ENCODE assay signal across 23 cellular contexts in the genomic region with DNA sequence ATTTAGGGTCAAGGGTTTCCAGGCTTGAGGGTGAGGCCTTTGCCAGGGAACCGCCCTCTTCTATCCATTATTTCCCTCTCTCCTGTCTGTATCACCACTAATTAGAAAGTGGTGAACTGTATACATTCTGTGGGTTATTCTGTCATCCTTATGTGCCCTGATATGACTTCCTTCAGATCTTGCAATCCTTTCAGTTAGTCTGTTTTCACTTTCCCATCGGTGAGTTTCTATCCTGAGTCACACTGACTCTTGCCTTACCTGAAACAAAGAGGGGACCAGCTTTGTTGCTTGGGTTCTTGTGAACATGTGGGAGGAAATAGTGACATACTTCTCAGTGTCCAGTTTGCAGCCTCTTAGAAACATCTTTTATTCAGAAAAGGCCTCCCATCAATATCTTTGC.
DNase-seq lines count a peak whose midpoint lies in the region; ATAC-seq, FAIRE-seq and TF ChIP-seq lines count a peak whose summit lies in the region.
"Had no signal": no experiment of that assay in that cellular context is flagged by ENCODE, and none has a peak within 500 bp of the region (broad histone marks: within the 10 kb centered on the region; RNA-seq: fewer than 3 reads in every experiment).

No MANE protein-coding gene starts in this region.

- no peaks in the 10 kb centered on the region for H3K9me3 ChIP-seq in MM.1S (replicated peaks; ENCODE audit: insufficient read depth, low read length)
- H3K9me3 ChIP-seq in GM12878 (replicated peaks; ENCODE audit: control insufficient read depth, insufficient read depth, low read length), result no peaks in the 10 kb centered on the region
- H3K9me3 ChIP-seq: A549; BLaER1 treated with 17β-estradiol and CSF1 and Interleukin-3, amounts not matched to agents 10 nM and 100 nM; Caco-2 had no signal

- H3K27ac ChIP-seq in MM.1S (ENCODE audit: low read length) (no peak overlapping the region), GM12878 (ENCODE audit: control insufficient read depth, insufficient read depth) (no peak overlapping the region)
- H3K27ac ChIP-seq: 22Rv1; A549; BLaER1 treated with 17β-estradiol and CSF1 and Interleukin-3, amounts not matched to agents 10 nM and 100 nM; C4-2B had no signal

- no peak for FAIRE-seq in GM12878 (lab: Jason Lieb, UNC)
- FAIRE-seq: A549, D721Med, G401.6, GM12891, GM19239 had no signal

- H3K79me2 ChIP-seq in MM.1S (ENCODE audit: low read length), result no peaks in the 10 kb centered on the region
- no peaks in the 10 kb centered on the region for H3K79me2 ChIP-seq in GM12878 (ENCODE audit: control insufficient read depth, insufficient read depth, low read length)

- no peaks in the 10 kb centered on the region for H3K9me2 ChIP-seq in MM.1S (replicated peaks; ENCODE audit: insufficient read depth, low read length)

- no peak for TF ChIP-seq POLR2A in GM12878 (IDR thresholded peaks at IDR 0.05; ENCODE audit: low read depth, low read length)

- 36% methylated on average over 2 of the region's 2 CpGs for WGBS in GM12878 (ENCODE audit: insufficient coverage, insufficient replicate concordance, low lambda C conversion rate, missing lambda C conversion rate)

- no peak overlapping the region for H2AFZ ChIP-seq in MM.1S (ENCODE audit: low read length)
- no peak overlapping the region for H2AFZ ChIP-seq in GM12878 (ENCODE audit: control insufficient read depth, low read depth, low read length)

- BruUV-seq in GM12878 (replicated peaks; lab: Mats Ljungman, UMichigan), result no TSS peak

- H3K4me3 ChIP-seq in MM.1S (ENCODE audit: low read length) (no peak overlapping the region), GM12878 (no peak overlapping the region)
- H3K4me3 ChIP-seq: A549; BLaER1 treated with 17β-estradiol and CSF1 and Interleukin-3, amounts not matched to agents 10 nM and 100 nM had no signal

- H3K27me3 Mint-ChIP-seq in stimulated activated naive CD8-positive, alpha-beta T cell treated with anti-CD3 and anti-CD28 coated beads, Interleukin-15, amount 100 ng/mL, for 72 hours, result no peaks in the 10 kb centered on the region
- H3K27me3 Mint-ChIP-seq: B cell; CD4-positive, alpha-beta T cell had no signal

- ATAC-seq in stimulated activated naive CD8-positive, alpha-beta T cell treated with anti-CD3 and anti-CD28 coated beads, Interleukin-15, amount 100 ng/mL, for 72 hours, result peak; percentile 35
- ATAC-seq in stimulated activated naive CD8-positive, alpha-beta T cell treated with anti-CD3 and anti-CD28 coated beads, Interleukin-15, Interleukin-2, amounts not matched to agents 100 U/mL and 50 U/mL, for 24 hours, result no peak
- ATAC-seq in GM12878 (peak; percentile 54), HG02840 (IDR thresholded peaks at IDR 0.05; ENCODE audit: low FRiP score, unreplicated experiment) (no peak), HG02938 (IDR thresholded peaks at IDR 0.05; ENCODE audit: unreplicated experiment) (no peak)
- ATAC-seq: A549; CD8-positive, alpha-beta T cell had no signal

- H3K36me3 ChIP-seq in MM.1S (replicated peaks; ENCODE audit: insufficient read depth, low read length), result no peaks in the 10 kb centered on the region
- H3K36me3 ChIP-seq in GM12878 (ENCODE audit: control insufficient read depth in 2 of 2, insufficient read depth in 2 of 2, low read length in 1 of 2), result no peaks in the 10 kb centered on the region
- H3K36me3 ChIP-seq: BLaER1 treated with 17β-estradiol and CSF1 and Interleukin-3, amounts not matched to agents 10 nM and 100 nM had no signal

- POLR2A ChIA-PET in GM12878 (lab: Charles Lee), result no interaction called here

- H3K27me3 ChIP-seq in MM.1S (replicated peaks; ENCODE audit: insufficient read depth, low read length), result no peaks in the 10 kb centered on the region
- no peaks in the 10 kb centered on the region for H3K27me3 ChIP-seq in GM12878 (replicated peaks in 1 of 2; ENCODE audit: control insufficient read depth in 2 of 2, insufficient read depth in 2 of 2, low read length in 1 of 2)
- H3K27me3 ChIP-seq: BLaER1 treated with 17β-estradiol and CSF1 and Interleukin-3, amounts not matched to agents 10 nM and 100 nM had no signal

- H3K4me2 ChIP-seq in MM.1S (ENCODE audit: low read depth, low read length) (no peak overlapping the region), GM12878 (ENCODE audit: control insufficient read depth, insufficient read depth) (no peak overlapping the region)
- H3K4me2 ChIP-seq: A549; BLaER1 treated with 17β-estradiol and CSF1 and Interleukin-3, amounts not matched to agents 10 nM and 100 nM had no signal

- TF ChIP-seq EP300 in GM12878 (IDR thresholded peaks at IDR 0.05; ENCODE audit: borderline replicate concordance in 1 of 2, control insufficient read depth in 1 of 2, low read depth in 2 of 2, low read length in 2 of 2), result no peak

- H3F3A ChIP-seq in MM.1S (ENCODE audit: insufficient read depth, low read length), result no peaks in the 10 kb centered on the region

- peaks cover 5% of the 10 kb centered on the region in 2 donors for H3K9me3 Mint-ChIP-seq in stimulated activated naive CD8-positive, alpha-beta T cell treated with anti-CD3 and anti-CD28 coated beads, Interleukin-15, amount 100 ng/mL, for 72 hours
- H3K9me3 Mint-ChIP-seq: CD4-positive, alpha-beta T cell had no signal

- DNase-seq in stimulated activated naive CD8-positive, alpha-beta T cell treated with anti-CD3 and anti-CD28 coated beads, Interleukin-15, amount 100 ng/mL, for 72 hours, result no peak
- DNase-seq in stimulated activated naive CD8-positive, alpha-beta T cell treated with anti-CD3 and anti-CD28 coated beads, Interleukin-15, Interleukin-2, amounts not matched to agents 100 U/mL and 50 U/mL, for 24 hours, result no peak
- DNase-seq in MM.1S, result peak; percentile 34
- DNase-seq in GM12878 (ENCODE audit: low read depth, low spot score), result no peak
- DNase-seq in NCI-H2081 treated with DMSO at 0.1 percent for 48 hours (lab: John Stamatoyannopoulos, UW), result no peak
- DNase-seq: AML-193; Caco-2; Calu3; CD4-positive, alpha-beta T cell; CD8-positive, alpha-beta T cell; DMS79 treated with DMSO at 0.1 percent for 48 hours; GF-D8 had no signal

- H3K4me3 Mint-ChIP-seq in stimulated activated naive CD8-positive, alpha-beta T cell treated with anti-CD3 and anti-CD28 coated beads, Interleukin-15, amount 100 ng/mL, for 72 hours, result no peak overlapping the region
- H3K4me3 Mint-ChIP-seq: B cell; CD4-positive, alpha-beta T cell; CD8-positive, alpha-beta T cell had no signal

- no peaks in the 10 kb centered on the region for H3K4me1 ChIP-seq in MM.1S (ENCODE audit: low read length)
- no peaks in the 10 kb centered on the region for H3K4me1 ChIP-seq in GM12878 (ENCODE audit: control insufficient read depth, insufficient read depth, low read length)
- H3K4me1 ChIP-seq: A549; BLaER1 treated with 17β-estradiol and CSF1 and Interleukin-3, amounts not matched to agents 10 nM and 100 nM; Caco-2 had no signal

- RAD21 ChIA-PET in GM12878 (lab: Charles Lee; ENCODE audit: unreplicated experiment), result no interaction called here

- H4K20me1 ChIP-seq in MM.1S (ENCODE audit: insufficient read depth, low read length), result no peaks in the 10 kb centered on the region
- H4K20me1 ChIP-seq in GM12878 (ENCODE audit: control insufficient read depth, insufficient read depth), result no peaks in the 10 kb centered on the region
- H4K20me1 ChIP-seq: BLaER1 treated with 17β-estradiol and CSF1 and Interleukin-3, amounts not matched to agents 10 nM and 100 nM had no signal

- intact Hi-C loops in GM12878 (cut with micrococcal nuclease; ENCODE audit: unreplicated experiment), result no loop called here

- no peaks in the 10 kb centered on the region for H3K4me1 Mint-ChIP-seq in stimulated activated naive CD8-positive, alpha-beta T cell treated with anti-CD3 and anti-CD28 coated beads, Interleukin-15, amount 100 ng/mL, for 72 hours
- H3K4me1 Mint-ChIP-seq: B cell had no signal

- CTCF ChIA-PET in GM12878 (lab: Yijun Ruan, JAX), result no interaction called here

- H3K9ac ChIP-seq in MM.1S (ENCODE audit: low read length), result no peak overlapping the region
- H3K9ac ChIP-seq in GM12878 (ENCODE audit: control insufficient read depth, insufficient read depth, low read length), result no peak overlapping the region
- H3K9ac ChIP-seq: BLaER1 treated with 17β-estradiol and CSF1 and Interleukin-3, amounts not matched to agents 10 nM and 100 nM had no signal

- H3K27ac Mint-ChIP-seq in stimulated activated naive CD8-positive, alpha-beta T cell treated with anti-CD3 and anti-CD28 coated beads, Interleukin-15, amount 100 ng/mL, for 72 hours, result no peak overlapping the region
- H3K27ac Mint-ChIP-seq: B cell; CD4-positive, alpha-beta T cell; CD8-positive, alpha-beta T cell had no signal

- TF ChIP-seq RAD21 in GM12878 (IDR thresholded peaks at IDR 0.05; ENCODE audit: insufficient read depth, low read depth, low read length), result no peak

- SMC1A ChIA-PET in GM12878 (lab: Charles Lee; ENCODE audit: uncharacterized antibody, unreplicated experiment), result no interaction called here

- no peak for TF ChIP-seq CTCF in MM.1S (IDR thresholded peaks at IDR 0.05; ENCODE audit: low read length)
- TF ChIP-seq CTCF in GM12878 (IDR thresholded peaks at IDR 0.05 in 2 of 3, conservative IDR thresholded peaks at IDR 0.05 in 1 of 3; ENCODE audit: control insufficient read depth in 2 of 3, extremely low read depth in 1 of 3, insufficient read depth in 1 of 3, low read depth in 3 of 3, low read length in 3 of 3), result no peak

- in situ Hi-C loops in GM12878 (cut with MboI), result no loop called here

TF ChIP-seq in GM12878, 131 proteins besides CTCF, POLR2A, EP300 and RAD21 (continues in another document):
- TF ChIP-seq ZBTB11 (CRISPR knock-in tag; IDR thresholded peaks at IDR 0.05) (no peak), YY1 (IDR thresholded peaks at IDR 0.05; ENCODE audit: low read depth, low read length) (no peak)

Comparison
In these comparisons a context has a peak if more than half of its experiments do, and no peak if none do; other contexts are left out.
1. ATAC-seq: peak in stimulated activated naive CD8-positive, alpha-beta T cell treated with anti-CD3 and anti-CD28 coated beads, Interleukin-15, amount 100 ng/mL, for 72 hours (single experiment) and GM12878 (single experiment); none in stimulated activated naive CD8-positive, alpha-beta T cell treated with anti-CD3 and anti-CD28 coated beads, Interleukin-15, Interleukin-2, amounts not matched to agents 100 U/mL and 50 U/mL, for 24 hours (single experiment), HG02840 (single experiment) and HG02938 (single experiment).